In the genomic region with DNA sequence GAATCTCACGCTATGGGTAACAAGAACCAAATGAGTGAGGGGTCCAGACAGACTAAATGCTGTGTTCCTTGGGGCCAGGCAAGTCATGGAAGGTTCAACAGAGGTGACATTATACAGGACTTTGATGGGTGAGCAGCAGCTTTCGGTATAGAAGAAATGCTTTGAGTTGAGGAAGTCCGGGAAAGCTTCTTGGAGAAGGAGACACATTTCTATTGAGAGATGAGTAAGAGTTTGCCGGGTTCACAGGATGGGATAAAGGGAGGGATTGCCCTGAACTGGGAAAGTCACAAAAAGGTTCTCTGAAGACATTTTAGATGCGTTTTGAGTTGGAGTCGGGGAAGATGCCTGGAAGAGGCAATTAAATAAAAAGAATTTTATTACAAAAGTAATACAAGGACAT, we compare ENCODE assay signal across 8 cellular contexts. TPM values are rescaled to one million over a fixed set of nuclear protein-coding genes. Genes with fewer than 3 reads are reported as not detected.
DNase-seq lines count a peak whose midpoint lies in the region; ATAC-seq and TF ChIP-seq lines count a peak whose summit lies in the region.

No MANE protein-coding gene starts in this region.

- intact Hi-C loops in Panc1 (cut with micrococcal nuclease; ENCODE audit: unreplicated experiment): loop anchor here (10.0 kb wide), 1 partner anchor 206 kb away; the partner anchor contains the start of gene FNDC5
- intact Hi-C loops in ovary (cut with DNase I): loop anchor here in 3 of 4 donors (5.0 to 10.0 kb wide), 2 partner anchors 146 to 203 kb away; no protein-coding TSS in a partner anchor
- intact Hi-C loops in posterior vena cava (cut with DNase I): no loop called here

- peaks cover 0 to 3% (median 0%) of the 10 kb centered on the region in 3 donors for H3K36me3 Mint-ChIP-seq in CD8-positive, alpha-beta memory T cell
- H3K36me3 Mint-ChIP-seq in endothelial cell (ENCODE audit: low read depth, unreplicated experiment): peaks cover 6% of the 10 kb centered on the region

- H3K27ac ChIP-seq in CD8-positive, alpha-beta memory T cell (ENCODE audit: low read depth, low read length): peak overlapping the region; percentile 35
- H3K27ac ChIP-seq in Panc1 (ENCODE audit: low read length) (peak overlapping the region; percentile 76), ovary (no peak overlapping the region)

- CTCF ChIA-PET in CD8-positive, alpha-beta memory T cell (lab: Charles Lee): interaction anchor here (1.2 to 1.8 kb wide), 3 partner anchors 15 to 47 kb away, joined by 3 to 11 read pairs (median 3); no protein-coding TSS in a partner anchor
- CTCF ChIA-PET in Panc1 (lab: Charles Lee): no interaction called here

- no peak for TF ChIP-seq EP300 in ovary (IDR thresholded peaks at IDR 0.05)

- no peaks in the 10 kb centered on the region for H3K36me3 ChIP-seq in CD8-positive, alpha-beta memory T cell (ENCODE audit: insufficient read depth, low read length)
- H3K36me3 ChIP-seq in Panc1 (ENCODE audit: control insufficient read depth, insufficient read depth, low read length): no peaks in the 10 kb centered on the region; the same call in 1 of the 2 replicates
- H3K36me3 ChIP-seq in ovary: no peaks in the 10 kb centered on the region

- H3K4me1 ChIP-seq in CD8-positive, alpha-beta memory T cell (ENCODE audit: insufficient read depth, low read length): peaks cover 15% of the 10 kb centered on the region
- H3K4me1 ChIP-seq in Panc1 (ENCODE audit: control insufficient read depth, insufficient read depth, low read length): peaks cover 5% of the 10 kb centered on the region; the same call in 1 of the 2 replicates
- H3K4me1 ChIP-seq in ovary (ENCODE audit: insufficient read depth): peaks cover 10% of the 10 kb centered on the region

- POLR2A ChIA-PET in CD8-positive, alpha-beta memory T cell (lab: Charles Lee): interaction anchor here (0.8 to 2.6 kb wide), 3 partner anchors 18 to 101 kb away, joined by 3 to 17 read pairs (median 4); partner anchors contain the start of gene TRIM62
- POLR2A ChIA-PET in Panc1 (lab: Charles Lee): no interaction called here

- peaks cover 0 to 4% of the 10 kb centered on the region in 2 donors for H3K27me3 Mint-ChIP-seq in CD8-positive, alpha-beta memory T cell
- H3K27me3 Mint-ChIP-seq in endothelial cell (ENCODE audit: unreplicated experiment): peaks cover 18% of the 10 kb centered on the region

- H3K4me3 ChIP-seq in CD8-positive, alpha-beta memory T cell (ENCODE audit: low read length): peak overlapping the region; percentile 71
- H3K4me3 ChIP-seq in Panc1 (ENCODE audit: low read depth in 2 of 2, low read length in 2 of 2) (peak overlapping the region; percentile 67 to 91), ovary (peak overlapping the region; percentile 72)

- no peaks in the 10 kb centered on the region for H3K9me3 Mint-ChIP-seq in CD8-positive, alpha-beta memory T cell
- no peaks in the 10 kb centered on the region for H3K9me3 Mint-ChIP-seq in endothelial cell (ENCODE audit: unreplicated experiment)

- H3K27ac Mint-ChIP-seq in CD8-positive, alpha-beta memory T cell: peak overlapping the region; percentile 38 to 98 (median 84)
- H3K27ac Mint-ChIP-seq in endothelial cell (ENCODE audit: unreplicated experiment): peak overlapping the region; percentile 15

- peak overlapping the region; percentile 82 to 93 (median 87) for H3K4me3 Mint-ChIP-seq in CD8-positive, alpha-beta memory T cell
- peak overlapping the region; percentile 87 for H3K4me3 Mint-ChIP-seq in endothelial cell (ENCODE audit: unreplicated experiment)

- no peak for ATAC-seq in Panc1
- ATAC-seq in HG03025 (IDR thresholded peaks at IDR 0.05; ENCODE audit: low FRiP score, unreplicated experiment): no peak
- ATAC-seq in HG03520 (IDR thresholded peaks at IDR 0.05; ENCODE audit: unreplicated experiment): no peak

- 27 to 44% (median 29%) methylated on average over 6 of the region's 6 CpGs for WGBS in ovary, 3 donors

- TF ChIP-seq CTCF in Panc1 (IDR thresholded peaks at IDR 0.05) (no peak), endothelial cell (IDR thresholded peaks at IDR 0.05; ENCODE audit: unreplicated experiment) (no peak), ovary (IDR thresholded peaks at IDR 0.05) (no peak)

- TF ChIP-seq POLR2A in ovary (IDR thresholded peaks at IDR 0.05): no peak

- in situ Hi-C loops in Panc1 (cut with HindIII; ENCODE audit: low pct_unique_long_range_greater_than_20kb, low sequenced_read_pairs): no loop called here

- H3K4me1 Mint-ChIP-seq in CD8-positive, alpha-beta memory T cell: peaks cover 17 to 33% (median 28%) of the 10 kb centered on the region in 3 donors
- peaks cover 13% of the 10 kb centered on the region for H3K4me1 Mint-ChIP-seq in endothelial cell (ENCODE audit: unreplicated experiment)

- H3K27me3 ChIP-seq in CD8-positive, alpha-beta memory T cell (ENCODE audit: insufficient read depth, low read length, poor library complexity, severe bottlenecking): no peaks in the 10 kb centered on the region
- no peaks in the 10 kb centered on the region; the same call in 1 of the 2 replicates for H3K27me3 ChIP-seq in Panc1 (ENCODE audit: control insufficient read depth, insufficient read depth, low read length)
- H3K27me3 ChIP-seq in ovary: no peaks in the 10 kb centered on the region

- no peaks in the 10 kb centered on the region for H3K9me3 ChIP-seq in CD8-positive, alpha-beta memory T cell (ENCODE audit: low read length)
- H3K9me3 ChIP-seq in Panc1 (ENCODE audit: control insufficient read depth, insufficient read depth, low read depth, low read length) (no peaks in the 10 kb centered on the region), ovary (no peaks in the 10 kb centered on the region)

- no peak for DNase-seq in CD8-positive, alpha-beta memory T cell
- DNase-seq in Panc1 (ENCODE audit: low read depth, low spot score) (no peak), endothelial cell (ENCODE audit: low spot score) (no peak), ovary (no peak), DMS153 treated with DMSO at 0.1 percent for 48 hours (lab: John Stamatoyannopoulos, UW; ENCODE audit: unreplicated experiment) (no peak), posterior vena cava (ENCODE audit: low spot score) (no peak)

- TSS peak; percentile 95 for BruUV-seq in Panc1 (replicated peaks; lab: Mats Ljungman, UMichigan)

RNA-seq across cellular contexts. Expression of gene AZIN2, which starts 0.6 kb away (rescaled TPM):
- 1 to 10 TPM; 2.1 to 2.5 TPM for total RNA-seq in CD8-positive, alpha-beta memory T cell
- 4.9 TPM for polyA plus RNA-seq in CD8-positive, alpha-beta memory T cell
- total RNA-seq in Panc1 (2021; ENCODE audit: unreplicated experiment): 2.4 TPM
- 1.9 TPM for polyA plus RNA-seq in Panc1 (2012; ENCODE audit: insufficient read length)
- total RNA-seq in endothelial cell (ENCODE audit: unreplicated experiment): 1.4 TPM
- 10 to 100 TPM in 3 of 7 donors, 1 to 10 TPM in 4; 7.6 to 15.7 (median 9.5) TPM for total RNA-seq in ovary
- polyA plus RNA-seq in ovary: 1 to 10 TPM; 4.1 to 9.4 TPM
- total RNA-seq in posterior vena cava: 1 to 10 TPM; 4.0 to 4.7 TPM

RNA-seq across cellular contexts. Expression of gene AK2, which starts 43.7 kb away (rescaled TPM):
- 100 to 1,000 TPM; 288 to 305 TPM for total RNA-seq in CD8-positive, alpha-beta memory T cell
- polyA plus RNA-seq in CD8-positive, alpha-beta memory T cell: 110 TPM
- 213 TPM for total RNA-seq in Panc1 (2021; ENCODE audit: unreplicated experiment)
- polyA plus RNA-seq in Panc1 (2012; ENCODE audit: insufficient read length): 184 TPM
- 74.6 TPM for total RNA-seq in endothelial cell (ENCODE audit: unreplicated experiment)
- total RNA-seq in ovary: 100 to 1,000 TPM in 5 of 7 donors, 10 to 100 TPM in 2; 92.2 to 135 (median 115) TPM
- polyA plus RNA-seq in ovary: 100 to 1,000 TPM in 1 of 2 donors, 10 to 100 TPM in 1; 52.9 to 150 TPM
- 10 to 100 TPM; 82.4 to 83.9 TPM for total RNA-seq in posterior vena cava

Comparison
In these comparisons a context has a peak if more than half of its experiments do, and no peak if none do; other contexts are left out.
1. H3K27ac ChIP-seq: peak in CD8-positive, alpha-beta memory T cell (single experiment) and Panc1 (single experiment); none in ovary (0 of 2).
2. intact Hi-C loops: an anchor here in Panc1 (10.0 kb wide) and ovary (5.0 to 10.0 kb wide); none called in posterior vena cava.
3. Peak in every context shown above with its lines, with median percentiles within 50 percentile points of each other: H3K4me3 ChIP-seq.